21 cellular contexts compared by ENCODE assay signal in the genomic region with DNA sequence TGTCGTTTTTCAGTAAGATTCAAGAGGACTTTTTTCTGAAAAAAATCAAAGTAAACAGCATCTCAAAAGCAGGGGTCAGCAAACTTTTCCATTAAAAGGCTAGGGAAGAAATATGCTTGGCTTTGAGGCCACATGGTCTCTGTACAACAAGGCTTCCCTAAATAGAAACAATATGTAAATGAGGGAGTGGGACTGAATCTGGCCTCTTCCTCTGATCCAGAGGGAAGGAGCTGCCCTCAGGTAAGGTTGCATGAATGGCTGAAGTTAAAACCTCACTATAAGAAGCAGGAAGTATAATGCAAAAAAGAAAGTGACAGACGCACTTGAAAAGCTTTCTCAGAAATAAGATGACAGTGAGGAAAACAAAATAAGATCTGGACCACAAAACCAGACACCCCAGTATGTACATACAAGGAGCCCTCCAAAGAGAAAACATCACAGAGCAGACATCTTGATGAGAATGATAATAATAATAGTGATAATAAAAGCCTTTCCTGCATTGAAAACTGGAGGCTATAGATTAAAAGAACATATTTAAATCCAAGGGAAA.
DNase-seq lines count a peak whose midpoint lies in the region; ATAC-seq and TF ChIP-seq lines count a peak whose summit lies in the region.
"Had no signal": no experiment of that assay in that cellular context is flagged by ENCODE, and none has a peak within 500 bp of the region (broad histone marks: within the 10 kb centered on the region; RNA-seq: fewer than 3 reads in every experiment).

No MANE protein-coding gene starts in this region.

- CTCF ChIA-PET in activated naive CD4-positive, alpha-beta T cell treated with anti-CD3 and anti-CD28 coated beads, Interleukin-2, amount 10 ng/mL, durations not matched to agents 7 days and 5 days (lab: Charles Lee) = interaction anchor here (1.6 to 2.5 kb wide), 2 partner anchors 14 to 30 kb away, joined by 6 to 8 read pairs; no protein-coding TSS in a partner anchor
- CTCF ChIA-PET in WTC11 (lab: Charles Lee) = interaction anchor here (0.8 kb wide), 1 partner anchor 143 kb away, joined by 3 read pairs; no protein-coding TSS in a partner anchor

- H3K27ac Mint-ChIP-seq in activated naive CD4-positive, alpha-beta T cell treated with anti-CD3 and anti-CD28 coated beads, Interleukin-2, amount 10 ng/mL, durations not matched to agents 7 days and 5 days = peak overlapping the region; percentile 87
- H3K27ac Mint-ChIP-seq in WTC11 = no peak overlapping the region
- H3K27ac Mint-ChIP-seq: activated B cell treated with CpG ODN at 0.5 μM for 24 hours, progenitor cell of endocrine pancreas had no signal

- TF ChIP-seq CTCF in WTC11 (IDR thresholded peaks at IDR 0.05) = no peak
- TF ChIP-seq CTCF in GM13976 (IDR thresholded peaks at IDR 0.05; ENCODE audit: borderline replicate concordance, control extremely low read depth, extremely low read depth, insufficient read depth, missing control alignments) = no peak

- ATAC-seq in WTC11 = peak; percentile 67
- ATAC-seq in GM21515 (IDR thresholded peaks at IDR 0.05; ENCODE audit: unreplicated experiment) = no peak
- ATAC-seq: heart right ventricle had no signal

- POLR2A ChIA-PET in WTC11 (lab: Charles Lee) = no interaction called here

- in situ Hi-C loops in GM13976 (cut with MboI; ENCODE audit: low sequenced_read_pairs, unreplicated experiment) = no loop called here

- peaks cover 16% of the 10 kb centered on the region for H3K27me3 Mint-ChIP-seq in activated naive CD4-positive, alpha-beta T cell treated with anti-CD3 and anti-CD28 coated beads, Interleukin-2, amount 10 ng/mL, durations not matched to agents 7 days and 5 days
- no peaks in the 10 kb centered on the region for H3K27me3 Mint-ChIP-seq in WTC11 (ENCODE audit: low read depth)

- peaks cover 84% of the 10 kb centered on the region for H3K4me1 Mint-ChIP-seq in activated naive CD4-positive, alpha-beta T cell treated with anti-CD3 and anti-CD28 coated beads, Interleukin-2, amount 10 ng/mL, durations not matched to agents 7 days and 5 days
- H3K4me1 Mint-ChIP-seq in WTC11 = peaks cover 36% of the 10 kb centered on the region
- H3K4me1 Mint-ChIP-seq: activated B cell treated with CpG ODN at 0.5 μM for 24 hours had no signal

- peaks cover 53% of the 10 kb centered on the region for H3K36me3 Mint-ChIP-seq in activated naive CD4-positive, alpha-beta T cell treated with anti-CD3 and anti-CD28 coated beads, Interleukin-2, amount 10 ng/mL, durations not matched to agents 7 days and 5 days
- no peaks in the 10 kb centered on the region for H3K36me3 Mint-ChIP-seq in WTC11

- no peak for DNase-seq in activated naive CD4-positive, alpha-beta T cell treated with anti-CD3 and anti-CD28 coated beads, Interleukin-2, amount 10 ng/mL, durations not matched to agents 7 days and 5 days
- no peak for DNase-seq in activated naive CD4-positive, alpha-beta T cell (lab: John Stamatoyannopoulos, UW)
- no peak for DNase-seq in WTC11 (ENCODE audit: low spot score)
- DNase-seq in central memory CD4-positive, alpha-beta T cell = peak; percentile 13
- no peak for DNase-seq in Kasumi-1 (lab: John Stamatoyannopoulos, UW)
- DNase-seq in GM13976 (ENCODE audit: low spot score) = no peak
- DNase-seq in iPS-NIHi11 (ENCODE audit: low spot score) = no peak
- DNase-seq: activated B cell treated with CpG ODN at 0.5 μM for 24 hours, dermis blood vessel endothelial cell, DMS79, heart right ventricle, left ventricle myocardium inferior, midbrain, NCI-H1048, NCI-H2029, NCI-H345, Peyer's patch, tibial artery had no signal

- peak overlapping the region; percentile 1 for H3K4me3 Mint-ChIP-seq in activated naive CD4-positive, alpha-beta T cell treated with anti-CD3 and anti-CD28 coated beads, Interleukin-2, amount 10 ng/mL, durations not matched to agents 7 days and 5 days
- no peak overlapping the region for H3K4me3 Mint-ChIP-seq in WTC11
- H3K4me3 Mint-ChIP-seq: activated B cell treated with CpG ODN at 0.5 μM for 24 hours, neural crest cell had no signal

- peaks cover 7% of the 10 kb centered on the region for H3K9me3 Mint-ChIP-seq in activated naive CD4-positive, alpha-beta T cell treated with anti-CD3 and anti-CD28 coated beads, Interleukin-2, amount 10 ng/mL, durations not matched to agents 7 days and 5 days
- no peaks in the 10 kb centered on the region for H3K9me3 Mint-ChIP-seq in WTC11
- H3K9me3 Mint-ChIP-seq: activated B cell treated with CpG ODN at 0.5 μM for 24 hours, neural crest cell had no signal

TF ChIP-seq in WTC11, 78 proteins besides CTCF, POLR2A, EP300 and RAD21 (continues in another document):
- TF ChIP-seq, protein P1, sequence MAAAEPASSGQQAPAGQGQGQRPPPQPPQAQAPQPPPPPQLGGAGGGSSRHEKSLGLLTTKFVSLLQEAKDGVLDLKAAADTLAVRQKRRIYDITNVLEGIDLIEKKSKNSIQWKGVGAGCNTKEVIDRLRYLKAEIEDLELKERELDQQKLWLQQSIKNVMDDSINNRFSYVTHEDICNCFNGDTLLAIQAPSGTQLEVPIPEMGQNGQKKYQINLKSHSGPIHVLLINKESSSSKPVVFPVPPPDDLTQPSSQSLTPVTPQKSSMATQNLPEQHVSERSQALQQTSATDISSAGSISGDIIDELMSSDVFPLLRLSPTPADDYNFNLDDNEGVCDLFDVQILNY (CRISPR knock-in tag; IDR thresholded peaks at IDR 0.05) = no peak
- TF ChIP-seq NFE2L1 (CRISPR knock-in tag; IDR thresholded peaks at IDR 0.05) = no peak
- TF ChIP-seq MXD4 (CRISPR knock-in tag; IDR thresholded peaks at IDR 0.05; ENCODE audit: borderline replicate concordance) = no peak
- TF ChIP-seq FOXK1 (CRISPR knock-in tag; IDR thresholded peaks at IDR 0.05) = no peak
- TF ChIP-seq, protein P2, sequence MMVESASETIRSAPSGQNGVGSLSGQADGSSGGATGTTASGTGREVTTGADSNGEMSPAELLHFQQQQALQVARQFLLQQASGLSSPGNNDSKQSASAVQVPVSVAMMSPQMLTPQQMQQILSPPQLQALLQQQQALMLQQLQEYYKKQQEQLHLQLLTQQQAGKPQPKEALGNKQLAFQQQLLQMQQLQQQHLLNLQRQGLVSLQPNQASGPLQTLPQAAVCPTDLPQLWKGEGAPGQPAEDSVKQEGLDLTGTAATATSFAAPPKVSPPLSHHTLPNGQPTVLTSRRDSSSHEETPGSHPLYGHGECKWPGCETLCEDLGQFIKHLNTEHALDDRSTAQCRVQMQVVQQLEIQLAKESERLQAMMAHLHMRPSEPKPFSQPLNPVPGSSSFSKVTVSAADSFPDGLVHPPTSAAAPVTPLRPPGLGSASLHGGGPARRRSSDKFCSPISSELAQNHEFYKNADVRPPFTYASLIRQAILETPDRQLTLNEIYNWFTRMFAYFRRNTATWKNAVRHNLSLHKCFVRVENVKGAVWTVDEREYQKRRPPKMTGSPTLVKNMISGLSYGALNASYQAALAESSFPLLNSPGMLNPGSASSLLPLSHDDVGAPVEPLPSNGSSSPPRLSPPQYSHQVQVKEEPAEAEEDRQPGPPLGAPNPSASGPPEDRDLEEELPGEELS (CRISPR knock-in tag; IDR thresholded peaks at IDR 0.05) = no peak
- TF ChIP-seq, protein P3, sequence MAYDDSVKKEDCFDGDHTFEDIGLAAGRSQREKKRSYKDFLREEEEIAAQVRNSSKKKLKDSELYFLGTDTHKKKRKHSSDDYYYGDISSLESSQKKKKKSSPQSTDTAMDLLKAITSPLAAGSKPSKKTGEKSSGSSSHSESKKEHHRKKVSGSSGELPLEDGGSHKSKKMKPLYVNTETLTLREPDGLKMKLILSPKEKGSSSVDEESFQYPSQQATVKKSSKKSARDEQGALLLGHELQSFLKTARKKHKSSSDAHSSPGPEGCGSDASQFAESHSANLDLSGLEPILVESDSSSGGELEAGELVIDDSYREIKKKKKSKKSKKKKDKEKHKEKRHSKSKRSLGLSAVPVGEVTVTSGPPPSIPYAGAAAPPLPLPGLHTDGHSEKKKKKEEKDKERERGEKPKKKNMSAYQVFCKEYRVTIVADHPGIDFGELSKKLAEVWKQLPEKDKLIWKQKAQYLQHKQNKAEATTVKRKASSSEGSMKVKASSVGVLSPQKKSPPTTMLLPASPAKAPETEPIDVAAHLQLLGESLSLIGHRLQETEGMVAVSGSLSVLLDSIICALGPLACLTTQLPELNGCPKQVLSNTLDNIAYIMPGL (CRISPR knock-in tag; IDR thresholded peaks at IDR 0.05) = no peak
- TF ChIP-seq, protein P4, sequence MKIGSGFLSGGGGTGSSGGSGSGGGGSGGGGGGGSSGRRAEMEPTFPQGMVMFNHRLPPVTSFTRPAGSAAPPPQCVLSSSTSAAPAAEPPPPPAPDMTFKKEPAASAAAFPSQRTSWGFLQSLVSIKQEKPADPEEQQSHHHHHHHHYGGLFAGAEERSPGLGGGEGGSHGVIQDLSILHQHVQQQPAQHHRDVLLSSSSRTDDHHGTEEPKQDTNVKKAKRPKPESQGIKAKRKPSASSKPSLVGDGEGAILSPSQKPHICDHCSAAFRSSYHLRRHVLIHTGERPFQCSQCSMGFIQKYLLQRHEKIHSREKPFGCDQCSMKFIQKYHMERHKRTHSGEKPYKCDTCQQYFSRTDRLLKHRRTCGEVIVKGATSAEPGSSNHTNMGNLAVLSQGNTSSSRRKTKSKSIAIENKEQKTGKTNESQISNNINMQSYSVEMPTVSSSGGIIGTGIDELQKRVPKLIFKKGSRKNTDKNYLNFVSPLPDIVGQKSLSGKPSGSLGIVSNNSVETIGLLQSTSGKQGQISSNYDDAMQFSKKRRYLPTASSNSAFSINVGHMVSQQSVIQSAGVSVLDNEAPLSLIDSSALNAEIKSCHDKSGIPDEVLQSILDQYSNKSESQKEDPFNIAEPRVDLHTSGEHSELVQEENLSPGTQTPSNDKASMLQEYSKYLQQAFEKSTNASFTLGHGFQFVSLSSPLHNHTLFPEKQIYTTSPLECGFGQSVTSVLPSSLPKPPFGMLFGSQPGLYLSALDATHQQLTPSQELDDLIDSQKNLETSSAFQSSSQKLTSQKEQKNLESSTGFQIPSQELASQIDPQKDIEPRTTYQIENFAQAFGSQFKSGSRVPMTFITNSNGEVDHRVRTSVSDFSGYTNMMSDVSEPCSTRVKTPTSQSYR (CRISPR knock-in tag; IDR thresholded peaks at IDR 0.05) = no peak
- no peak for TF ChIP-seq IRF2 (CRISPR knock-in tag; IDR thresholded peaks at IDR 0.05; ENCODE audit: borderline replicate concordance, low read depth)
- TF ChIP-seq HMGA2 (CRISPR knock-in tag; IDR thresholded peaks at IDR 0.05) = no peak
- TF ChIP-seq, protein P5, sequence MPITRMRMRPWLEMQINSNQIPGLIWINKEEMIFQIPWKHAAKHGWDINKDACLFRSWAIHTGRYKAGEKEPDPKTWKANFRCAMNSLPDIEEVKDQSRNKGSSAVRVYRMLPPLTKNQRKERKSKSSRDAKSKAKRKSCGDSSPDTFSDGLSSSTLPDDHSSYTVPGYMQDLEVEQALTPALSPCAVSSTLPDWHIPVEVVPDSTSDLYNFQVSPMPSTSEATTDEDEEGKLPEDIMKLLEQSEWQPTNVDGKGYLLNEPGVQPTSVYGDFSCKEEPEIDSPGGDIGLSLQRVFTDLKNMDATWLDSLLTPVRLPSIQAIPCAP (CRISPR knock-in tag; IDR thresholded peaks at IDR 0.05) = no peak
